8 cellular contexts compared by ENCODE assay signal in genomic region chr1:218346391-218347204, GRCh38. TPM values are rescaled to one million over a fixed set of nuclear protein-coding genes. Genes with fewer than 3 reads are reported as not detected.
A peak's percentile ranks its signal among the peaks of the same experiment; 100 is the strongest.
DNase-seq lines count a peak whose midpoint lies in the region; ATAC-seq and TF ChIP-seq lines count a peak whose summit lies in the region.

No MANE protein-coding gene starts in this region.

- DNase-seq in ACHN = peak; percentile 42
- peak; percentile 61 for DNase-seq in GM23248
- peak; percentile 32 for DNase-seq in activated B cell treated with CpG ODN at 0.5 μM for 24 hours
- DNase-seq in left ventricle myocardium superior = peak; percentile 50
- peak; percentile 78 for DNase-seq in sigmoid colon
- no peak for DNase-seq in effector CD4-positive, alpha-beta T cell
- DNase-seq in HuH-7.5 (ENCODE audit: low spot score) = no peak
- no peak for DNase-seq in D341Med (ENCODE audit: low spot score)

- POLR2A ChIA-PET in activated B cell treated with CpG ODN at 0.5 μM for 24 hours (lab: Charles Lee) = interaction anchor here (1.0 to 1.3 kb wide), 3 partner anchors 25 to 62 kb away, joined by 3 to 5 read pairs (median 3); partner anchors contain the start of gene RRP15

- H2AFZ ChIP-seq in GM23248 = peak overlapping the region; percentile 84

- no peak overlapping the region for H3K27ac Mint-ChIP-seq in activated B cell treated with CpG ODN at 0.5 μM for 24 hours

- no peak for TF ChIP-seq EP300 in sigmoid colon (IDR thresholded peaks at IDR 0.05)

- peaks cover 37% of the 10 kb centered on the region for H3F3A ChIP-seq in GM23248 (ENCODE audit: insufficient read depth)

- no peaks in the 10 kb centered on the region for H3K27me3 Mint-ChIP-seq in activated B cell treated with CpG ODN at 0.5 μM for 24 hours

- ATAC-seq in activated B cell treated with CpG ODN at 0.5 μM for 24 hours (ENCODE audit: low read depth) (no peak), left ventricle myocardium superior (peak; percentile 20)

- no peaks in the 10 kb centered on the region for H3K9me2 ChIP-seq in GM23248 (ENCODE audit: insufficient read depth)

- peak overlapping the region; percentile 98 for H3K4me2 ChIP-seq in GM23248 (ENCODE audit: unreplicated experiment)

- H3K36me3 ChIP-seq in GM23248 (ENCODE audit: low read depth) (no peaks in the 10 kb centered on the region), sigmoid colon (no peaks in the 10 kb centered on the region)

- peaks cover 54% of the 10 kb centered on the region for H3K4me1 Mint-ChIP-seq in activated B cell treated with CpG ODN at 0.5 μM for 24 hours

- no peak overlapping the region for H3K4me3 Mint-ChIP-seq in activated B cell treated with CpG ODN at 0.5 μM for 24 hours

- no peaks in the 10 kb centered on the region for H4K20me1 ChIP-seq in GM23248 (ENCODE audit: insufficient read depth)

- H3K4me1 ChIP-seq in GM23248 (ENCODE audit: insufficient read depth) = peaks cover 15% of the 10 kb centered on the region
- H3K4me1 ChIP-seq in sigmoid colon = peaks cover 0 to 50% (median 33%) of the 10 kb centered on the region in 4 donors

- H3K36me3 Mint-ChIP-seq in activated B cell treated with CpG ODN at 0.5 μM for 24 hours (ENCODE audit: low read depth) = peaks cover 2% of the 10 kb centered on the region

- no peaks in the 10 kb centered on the region for H3K9me3 ChIP-seq in GM23248 (ENCODE audit: low read depth)
- no peaks in the 10 kb centered on the region for H3K9me3 ChIP-seq in sigmoid colon

- TF ChIP-seq POLR2A in sigmoid colon (IDR thresholded peaks at IDR 0.05) = no peak

- no peaks in the 10 kb centered on the region for H3K9me3 Mint-ChIP-seq in activated B cell treated with CpG ODN at 0.5 μM for 24 hours

- no peaks in the 10 kb centered on the region for H3K27me3 ChIP-seq in GM23248 (replicated peaks; ENCODE audit: insufficient read depth)
- no peaks in the 10 kb centered on the region for H3K27me3 ChIP-seq in sigmoid colon

- no peak for TF ChIP-seq CTCF in activated B cell treated with CpG ODN at 0.5 μM for 24 hours (IDR thresholded peaks at IDR 0.05)
- no peak for TF ChIP-seq CTCF in sigmoid colon (IDR thresholded peaks at IDR 0.05)

- intact Hi-C loops in activated B cell treated with CpG ODN at 0.5 μM for 24 hours (cut with micrococcal nuclease) = loop anchor here (1.0 to 5.0 kb wide), 5 partner anchors 31 to 1466 kb away; partner anchors contain the start of genes GPATCH2, LYPLAL1 and SPATA17
- intact Hi-C loops in left ventricle myocardium superior (cut with micrococcal nuclease) = loop anchor here (10.0 kb wide), 2 partner anchors 148 to 1218 kb away; no protein-coding TSS in a partner anchor
- intact Hi-C loops in sigmoid colon (cut with DNase I) = loop anchor here (5.0 to 10.0 kb wide), 5 partner anchors 56 to 948 kb away; partner anchors contain the start of gene LYPLAL1

- peak overlapping the region; percentile 70 for H3K9ac ChIP-seq in GM23248

- no peaks in the 10 kb centered on the region for H3K79me2 ChIP-seq in GM23248 (ENCODE audit: insufficient read depth)

- CTCF ChIA-PET in activated B cell treated with CpG ODN at 0.5 μM for 24 hours (lab: Charles Lee) = interaction anchor here (0.8 kb wide), 1 partner anchor 528 kb away, joined by 3 read pairs; no protein-coding TSS in a partner anchor

- H3K4me3 ChIP-seq in GM23248 (peak overlapping the region; percentile 80), sigmoid colon (peak overlapping the region; percentile 66 to 78 (median 70))

- in situ Hi-C loops in ACHN (cut with HindIII; ENCODE audit: low pct_ligation_motif_present, low pct_unique_long_range_greater_than_20kb, low sequenced_read_pairs) (no loop called here), GM23248 (cut with MboI) (loop anchor here (10.0 to 25.0 kb wide), 5 partner anchors 208 to 1466 kb away; no protein-coding TSS in a partner anchor)

- H3K27ac ChIP-seq in GM23248 = no peak overlapping the region
- peak overlapping the region; percentile 87 to 96 (median 90) for H3K27ac ChIP-seq in sigmoid colon

- WGBS in GM23248 (ENCODE audit: low coverage in 1 of 2, low lambda C conversion rate in 2 of 2, missing lambda C conversion rate in 2 of 2), 2 experiments = 1 to 2% methylated on average over 39 of the region's 39 CpGs
- 1 to 5% methylated on average over 39 of the region's 39 CpGs for WGBS in sigmoid colon, 2 donors

RNA-seq across cellular contexts. Expression of gene TGFB2, which starts 1.5 kb away (rescaled TPM):
- total RNA-seq in GM23248 (2014; rRNA removed; shearing (Covaris generic)) = 0.51 and 0.97 TPM in 2 replicates
- polyA plus RNA-seq in GM23248 (2016; fragmentation: Nextera tagmentation; extraction: Ambion mirVana) (1.3 and 2.0 TPM in 2 replicates), sigmoid colon (under 1 TPM; 0.23 to 0.60 (median 0.38) TPM)
- total RNA-seq in activated B cell treated with CpG ODN at 0.5 μM for 24 hours (0.37 and 1.6 TPM in 2 replicates), left ventricle myocardium superior (2.0 TPM), sigmoid colon (10 to 100 TPM in 1 of 4 donors, 1 to 10 TPM in 3; 6.3 to 11.8 (median 7.7) TPM)

Comparison
In these comparisons a context has a peak if more than half of its experiments do, and no peak if none do; other contexts are left out.
1. DNase-seq: peak in ACHN (single experiment), GM23248 (single experiment), activated B cell treated with CpG ODN at 0.5 μM for 24 hours (single experiment), left ventricle myocardium superior (single experiment) and sigmoid colon (single experiment); none in effector CD4-positive, alpha-beta T cell (single experiment), HuH-7.5 (single experiment) and D341Med (single experiment).